In the genomic region with DNA sequence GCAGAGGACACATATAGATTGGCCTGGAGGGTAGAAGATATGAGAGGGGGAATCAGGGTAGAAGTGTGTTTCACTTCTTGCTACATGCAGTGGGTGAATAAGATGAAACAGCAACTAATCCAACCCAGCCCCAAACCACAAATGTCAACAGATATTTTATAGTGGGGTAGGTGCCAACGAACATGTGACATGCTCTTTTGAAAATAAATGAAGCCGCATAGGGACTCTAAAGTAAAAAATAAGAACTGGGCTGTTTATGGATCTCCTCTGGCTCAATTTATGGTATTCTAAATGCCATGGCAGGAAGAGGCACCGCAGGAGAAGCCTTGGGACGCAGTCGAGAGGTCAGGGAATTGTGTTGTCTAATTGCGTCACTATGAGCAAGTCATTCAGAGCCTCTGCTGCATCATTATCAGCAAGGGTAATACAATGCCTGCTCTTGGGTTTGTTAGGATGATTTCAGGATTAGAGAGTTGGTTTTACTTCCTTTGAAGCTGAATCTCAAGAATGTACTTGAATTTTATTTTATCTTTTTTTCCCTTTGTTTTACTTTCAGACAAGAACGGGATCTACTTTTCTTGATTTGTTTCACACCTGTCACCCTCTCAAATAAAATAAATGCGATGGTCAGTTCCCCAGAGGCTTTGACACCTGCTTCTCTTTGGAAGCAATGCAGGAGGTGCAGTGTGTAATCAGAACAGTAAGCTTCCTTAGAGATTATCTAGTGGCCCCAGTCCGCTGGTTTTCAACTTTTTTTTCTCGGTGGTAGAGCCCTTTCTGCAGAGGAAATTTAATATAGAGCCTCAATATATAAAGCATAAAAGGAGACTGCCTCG, we compare ENCODE assay signal across 13 cellular contexts.
DNase-seq lines count a peak whose midpoint lies in the region; ATAC-seq and TF ChIP-seq lines count a peak whose summit lies in the region.
"Had no signal": no experiment of that assay in that cellular context is flagged by ENCODE, and none has a peak within 500 bp of the region (broad histone marks: within the 10 kb centered on the region; RNA-seq: fewer than 3 reads in every experiment).

No MANE protein-coding gene starts in this region.

- ATAC-seq in sciatic nerve, result peak; percentile 62
- no peak for ATAC-seq in heart left ventricle
- ATAC-seq: esophagus mucosa had no signal

- no peak for TF ChIP-seq CTCF in heart left ventricle (IDR thresholded peaks at IDR 0.05)

- no peak overlapping the region for H3K27ac ChIP-seq in heart left ventricle
- H3K27ac ChIP-seq: 22Rv1 had no signal

- H3K36me3 ChIP-seq in heart left ventricle, result no peaks in the 10 kb centered on the region

- H3K4me1 ChIP-seq in heart left ventricle, result peaks cover 0 to 15% (median 0%) of the 10 kb centered on the region in 12 donors

- no peak for TF ChIP-seq POLR2A in heart left ventricle (IDR thresholded peaks at IDR 0.05)

- H3K27me3 ChIP-seq in heart left ventricle, result no peaks in the 10 kb centered on the region

- DNase-seq in DMS153 (lab: John Stamatoyannopoulos, UW) (peak; percentile 51), DMS153 treated with DMSO at 0.1 percent for 48 hours (lab: John Stamatoyannopoulos, UW; ENCODE audit: unreplicated experiment) (no peak), NCI-H2107 (lab: John Stamatoyannopoulos, UW) (peak; percentile 46), astrocyte of the hippocampus (ENCODE audit: low read depth, low spot score) (peak; percentile 2), sciatic nerve (ENCODE audit: low spot score) (no peak), heart left ventricle (no peak)
- DNase-seq in activated T-cell treated with anti-CD3 and anti-CD28 coated beads, Interleukin-2, amount 50 U/mL, for 48 hours, result no peak
- DNase-seq in stimulated activated CD4-positive, alpha-beta T cell treated with anti-CD3 and anti-CD28 coated beads, Interleukin-15, amount 100 ng/mL, for 24 hours, result no peak
- DNase-seq: aorta, NCI-H774, trophoblast cell had no signal

- intact Hi-C loops in sciatic nerve (cut with DNase I), result no loop called here
- intact Hi-C loops in heart left ventricle (cut with DNase I), result no loop called here

- H3K4me3 ChIP-seq in heart left ventricle, result no peak overlapping the region

- WGBS in heart left ventricle, 4 donors, result 66 to 76% (median 73%) methylated on average over 11 of the region's 11 CpGs

- H3K9me3 ChIP-seq in heart left ventricle, result peaks cover 0 to 9% (median 0%) of the 10 kb centered on the region in 12 donors

Comparison
In these comparisons a context has a peak if more than half of its experiments do, and no peak if none do; other contexts are left out.
1. DNase-seq: peak in DMS153 (single experiment), NCI-H2107 (single experiment) and astrocyte of the hippocampus (single experiment); none in DMS153 treated with DMSO at 0.1 percent for 48 hours (single experiment), sciatic nerve (single experiment), heart left ventricle (0 of 5), activated T-cell treated with anti-CD3 and anti-CD28 coated beads, Interleukin-2, amount 50 U/mL, for 48 hours (0 of 2) and stimulated activated CD4-positive, alpha-beta T cell treated with anti-CD3 and anti-CD28 coated beads, Interleukin-15, amount 100 ng/mL, for 24 hours (single experiment).